In genomic region chr11:68999748-69000355, GRCh38 we compare ENCODE assay signal across 18 cellular contexts. TPM values are rescaled to one million over a fixed set of nuclear protein-coding genes. Genes with fewer than 3 reads are reported as not detected.
A peak's percentile ranks its signal among the peaks of the same experiment; 100 is the strongest.
DNase-seq lines count a peak whose midpoint lies in the region; ATAC-seq and TF ChIP-seq lines count a peak whose summit lies in the region.
"Not testable (repeated sequence)": the region's sequence is repeated elsewhere in the genome, so short reads cannot be mapped to it uniquely, and the experiment has no call there.
"Had no signal": no experiment of that assay in that cellular context is flagged by ENCODE, and none has a peak within 500 bp of the region (broad histone marks: within the 10 kb centered on the region; RNA-seq: fewer than 3 reads in every experiment).

No MANE protein-coding gene starts in this region.

- not testable (repeated sequence) for DNase-seq in HFFc6; esophagus muscularis mucosa (ENCODE audit: extremely low spot score)
- peak; percentile 28 for DNase-seq in islet precursor cell
- DNase-seq in mesenteric fat pad (ENCODE audit: low spot score): peak; percentile 55
- DNase-seq in posterior vena cava (ENCODE audit: low spot score): peak; percentile 58
- peak; percentile 48 to 64 for DNase-seq in suprapubic skin (ENCODE audit: low spot score in 2 of 2)
- DNase-seq in aorta: peak; percentile 37 to 59

- H3K4me1 Mint-ChIP-seq in HFFc6 (ENCODE audit: low read depth) (peaks cover 48% of the 10 kb centered on the region), brain (peaks cover 44% of the 10 kb centered on the region)

- not testable (repeated sequence) for H3K36me3 Mint-ChIP-seq in HFFc6 (ENCODE audit: low read depth); brain

- H3K4me1 ChIP-seq in esophagus muscularis mucosa (peaks cover 41 to 77% (median 75%) of the 10 kb centered on the region in 4 donors), suprapubic skin (peaks cover 43% of the 10 kb centered on the region)
- not testable (repeated sequence) for H3K4me1 ChIP-seq in aorta (ENCODE audit: control insufficient read depth in 1 of 2, insufficient read depth in 2 of 2, low read length in 2 of 2)

- ATAC-seq in aorta (ENCODE audit: low FRiP score): not testable (repeated sequence)

- peaks cover 0 to 20% (median 14%) of the 10 kb centered on the region in 4 donors for H3K36me3 ChIP-seq in esophagus muscularis mucosa
- not testable (repeated sequence) for H3K36me3 ChIP-seq in suprapubic skin; aorta (ENCODE audit: control insufficient read depth in 1 of 2, insufficient read depth in 2 of 2, low read length in 1 of 2)

- H3K9me3 ChIP-seq in esophagus muscularis mucosa; suprapubic skin; aorta (ENCODE audit: control insufficient read depth, low read length): not testable (repeated sequence)

- H3K4me3 Mint-ChIP-seq in HFFc6, brain: not testable (repeated sequence)

- not testable (repeated sequence) for TF ChIP-seq EP300 in esophagus muscularis mucosa (IDR thresholded peaks at IDR 0.05); suprapubic skin (IDR thresholded peaks at IDR 0.05)

- H3K9me3 Mint-ChIP-seq in HFFc6, brain: not testable (repeated sequence)

- H3K27ac ChIP-seq in esophagus muscularis mucosa (replicated peaks in 1 of 4) (peak overlapping the region; percentile 95 to 99 (median 97)), suprapubic skin (peak overlapping the region; percentile 47), aorta (ENCODE audit: low read depth in 1 of 2, low read length in 2 of 2) (peak overlapping the region; percentile 54 to 94)

- 80% methylated on average over 12 of the region's 12 CpGs for WGBS in esophagus muscularis mucosa
- WGBS in suprapubic skin: 90% methylated on average over 11 of the region's 12 CpGs
- 87 to 88% methylated on average over 12 of the region's 12 CpGs for WGBS in aorta, 2 donors

- intact Hi-C loops in esophagus muscularis mucosa (cut with DNase I): loop anchor here (5.0 kb wide), 2 partner anchors 38 to 53 kb away; no protein-coding TSS in a partner anchor
- intact Hi-C loops in posterior vena cava (cut with DNase I): loop anchor here (5.0 kb wide), 3 partner anchors 43 to 93 kb away; no protein-coding TSS in a partner anchor
- intact Hi-C loops in aorta (cut with DNase I): loop anchor here (2.0 to 5.0 kb wide), 2 partner anchors 53 kb away; no protein-coding TSS in a partner anchor

- not testable (repeated sequence) for H3K27me3 ChIP-seq in esophagus muscularis mucosa; suprapubic skin; aorta (ENCODE audit: control insufficient read depth in 1 of 2, insufficient read depth in 2 of 2, low read length in 1 of 2)

- not testable (repeated sequence) for H3K27me3 Mint-ChIP-seq in HFFc6 (ENCODE audit: insufficient read depth); brain

- H3K4me3 ChIP-seq in esophagus muscularis mucosa; suprapubic skin; aorta (ENCODE audit: low read length in 2 of 2): not testable (repeated sequence)

- not testable (repeated sequence) for TF ChIP-seq POLR2A in esophagus muscularis mucosa (IDR thresholded peaks at IDR 0.05; ENCODE audit: low read depth); suprapubic skin (IDR thresholded peaks at IDR 0.05)

- H3K27ac Mint-ChIP-seq in HFFc6: 0 out of 2 replicates have a peak overlapping the region, but pooled peaks have one; percentile 76
- H3K27ac Mint-ChIP-seq in brain: peak overlapping the region; percentile 9 to 96 (median 88)

- TF ChIP-seq CTCF in HFFc6 (IDR thresholded peaks at IDR 0.05); brain (conservative IDR thresholded peaks at IDR 0.05); esophagus muscularis mucosa (IDR thresholded peaks at IDR 0.05); suprapubic skin (IDR thresholded peaks at IDR 0.05): not testable (repeated sequence)

RNA-seq across cellular contexts. Expression of gene MRGPRF, which starts 13.2 kb away (rescaled TPM):
- total RNA-seq in HFFc6 (2021; fragmentation: NEBNext Ultra II Directional; extraction: Animal tissue kit (Norgen Biotek cat#: 25700)): 10 to 100 TPM; 51.4 to 74.9 (median 63.9) TPM
- polyA plus RNA-seq in brain (ENCODE audit: insufficient read depth, low read depth, low replicate concordance) (2.3 TPM), aorta (100 to 1,000 TPM in 1 of 2 donors, 10 to 100 TPM in 1; 26.4 to 130 TPM)
- total RNA-seq in esophagus muscularis mucosa (100 to 1,000 TPM in 3 of 4 donors, 10 to 100 TPM in 1; 77.9 to 206 (median 126) TPM), mesenteric fat pad (29.8 TPM), posterior vena cava (100 to 1,000 TPM; 117 to 138 TPM), suprapubic skin (1 to 10 TPM; 2.0 to 9.8 (median 4.8) TPM), aorta (100 to 1,000 TPM in 1 of 2 donors, 10 to 100 TPM in 1; 75.7 to 108 TPM)
- total RNA-seq: activated CD4-positive, alpha-beta T cell treated with anti-CD3 and anti-CD28 coated beads, Interleukin-2, amount 10 ng/mL, durations not matched to agents 24 days and 14 days; activated naive CD4-positive, alpha-beta T cell treated with anti-CD3 and anti-CD28 coated beads, Interleukin-2, amount 50 U/mL, for 72 hours; G401; H4; OCI-LY7 had no signal
- polyA plus RNA-seq: IgD-negative memory B cell had no signal

RNA-seq across cellular contexts. Expression of gene MRGPRD, which starts 19.1 kb away (rescaled TPM):
- not detected for total RNA-seq in HFFc6 (2021; fragmentation: NEBNext Ultra II Directional; extraction: Animal tissue kit (Norgen Biotek cat#: 25700))
- polyA plus RNA-seq in brain (ENCODE audit: insufficient read depth, low read depth, low replicate concordance): not detected
- 1 to 10 TPM in 1 of 4 donors, under 1 TPM in 2, not detected in 1; 0.32 to 2.5 (median 0.66) TPM for total RNA-seq in esophagus muscularis mucosa
- not detected for total RNA-seq in mesenteric fat pad
- not detected for total RNA-seq in posterior vena cava
- not detected for total RNA-seq in suprapubic skin
- total RNA-seq in aorta: under 1 TPM in 1 of 2 donors, not detected in 1; 0.49 TPM
- polyA plus RNA-seq in aorta: not detected
- total RNA-seq: activated CD4-positive, alpha-beta T cell treated with anti-CD3 and anti-CD28 coated beads, Interleukin-2, amount 10 ng/mL, durations not matched to agents 24 days and 14 days; activated naive CD4-positive, alpha-beta T cell treated with anti-CD3 and anti-CD28 coated beads, Interleukin-2, amount 50 U/mL, for 72 hours; cardiac muscle cell; G401; H4; lower leg skin; mononuclear cell; OCI-LY7; temporal lobe had no signal
- polyA plus RNA-seq: cardiac muscle cell, IgD-negative memory B cell had no signal

RNA-seq across cellular contexts. Expression of gene TPCN2, which starts 48.9 kb away (rescaled TPM):
- 10 to 100 TPM in 1 of 6 experiments, 1 to 10 TPM in 5; 8.0 to 11.2 (median 9.0) TPM for total RNA-seq in HFFc6 (2021; fragmentation: NEBNext Ultra II Directional; extraction: Animal tissue kit (Norgen Biotek cat#: 25700))
- polyA plus RNA-seq in brain (ENCODE audit: insufficient read depth, low read depth, low replicate concordance) (2.7 TPM), aorta (10 to 100 TPM in 1 of 2 donors, 1 to 10 TPM in 1; 1.5 to 20.8 TPM)
- total RNA-seq in esophagus muscularis mucosa (10 to 100 TPM; 18.7 to 34.5 (median 24.7) TPM), mesenteric fat pad (17.1 TPM), posterior vena cava (10 to 100 TPM; 24.8 to 25.4 TPM), suprapubic skin (10 to 100 TPM in 3 of 4 donors, 1 to 10 TPM in 1; 8.4 to 30.3 (median 24.4) TPM), aorta (10 to 100 TPM; 25.8 to 27.9 TPM)

Comparison
In these comparisons a context has a peak if more than half of its experiments do, and no peak if none do; other contexts are left out.
1. H3K27ac ChIP-seq: peak in every context shown above with its lines; median percentile 97 in esophagus muscularis mucosa; 74 in aorta; 47 in suprapubic skin.